ENCODE assay signal across 8 cellular contexts in the genomic region with DNA sequence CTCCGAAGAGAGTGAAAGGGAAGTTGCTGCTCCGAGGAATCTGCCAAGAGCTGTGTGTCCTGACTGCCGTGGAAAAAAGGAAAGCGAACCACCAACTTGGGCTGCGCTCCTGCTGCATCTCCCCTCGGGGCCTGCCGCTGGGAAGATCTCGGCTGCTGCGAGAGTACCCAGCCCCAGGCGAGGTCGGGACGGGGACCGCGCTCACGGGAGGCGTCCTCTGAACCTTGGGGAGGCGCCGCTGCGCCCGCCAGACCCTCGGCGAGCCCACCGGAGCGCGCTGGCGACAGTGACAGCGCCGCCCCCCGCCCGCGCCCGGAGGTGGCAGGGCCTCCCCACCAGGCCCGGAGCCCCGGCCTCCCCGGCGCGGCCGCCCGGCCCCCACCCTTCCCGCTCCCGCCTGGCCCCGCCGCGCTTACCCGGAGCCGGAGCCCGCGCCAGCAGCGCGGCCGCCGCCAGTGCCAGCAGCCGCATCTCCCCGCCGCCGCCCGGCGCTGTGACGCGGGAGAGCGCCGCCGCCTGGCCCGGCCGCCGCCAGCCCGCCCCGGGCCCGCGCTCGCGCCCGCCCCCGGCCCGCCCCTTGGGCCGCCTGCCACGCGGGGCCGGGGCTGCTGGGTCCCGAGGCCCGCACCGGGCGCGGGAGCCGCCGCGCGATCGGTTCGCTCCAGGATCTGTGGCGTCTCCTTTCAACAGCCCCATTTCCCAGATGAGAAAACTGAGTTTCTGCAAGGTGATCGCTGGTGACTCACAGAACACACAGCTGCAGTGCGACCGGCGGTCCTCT. TPM values are rescaled to one million over a fixed set of nuclear protein-coding genes. Genes with fewer than 3 reads are reported as not detected.
A peak's percentile ranks its signal among the peaks of the same experiment; 100 is the strongest.
DNase-seq lines count a peak whose midpoint lies in the region; ATAC-seq and TF ChIP-seq lines count a peak whose summit lies in the region.

A gene with protein sequence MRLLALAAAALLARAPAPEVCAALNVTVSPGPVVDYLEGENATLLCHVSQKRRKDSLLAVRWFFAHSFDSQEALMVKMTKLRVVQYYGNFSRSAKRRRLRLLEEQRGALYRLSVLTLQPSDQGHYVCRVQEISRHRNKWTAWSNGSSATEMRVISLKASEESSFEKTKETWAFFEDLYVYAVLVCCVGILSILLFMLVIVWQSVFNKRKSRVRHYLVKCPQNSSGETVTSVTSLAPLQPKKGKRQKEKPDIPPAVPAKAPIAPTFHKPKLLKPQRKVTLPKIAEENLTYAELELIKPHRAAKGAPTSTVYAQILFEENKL (minus strand): TSS at position 508 of the 781 bp plus-strand sequence. CDS start 37 bp downstream, at position 471.

- no peaks in the 10 kb centered on the region for H3K9me2 ChIP-seq in PC-9 (ENCODE audit: insufficient read depth)

- CTCF ChIA-PET in activated CD4-positive, alpha-beta memory T cell treated with anti-CD3 and anti-CD28 coated beads, Interleukin-2, amount 10 ng/mL, durations not matched to agents 7 days and 5 days (lab: Charles Lee) = no interaction called here
- CTCF ChIA-PET in PC-9 (lab: Charles Lee) = no interaction called here

- peaks cover 2% of the 10 kb centered on the region for H3K4me1 Mint-ChIP-seq in activated CD4-positive, alpha-beta memory T cell treated with anti-CD3 and anti-CD28 coated beads, Interleukin-2, amount 10 ng/mL, durations not matched to agents 7 days and 5 days
- peaks cover 22% of the 10 kb centered on the region for H3K4me1 Mint-ChIP-seq in neural crest cell

- H3K27me3 ChIP-seq in PC-9 (ENCODE audit: insufficient read depth, low read depth) = peaks cover 63% of the 10 kb centered on the region

- no TSS peak for BruUV-seq in PC-9 (replicated peaks; lab: Mats Ljungman, UMichigan)

- H3K9me3 ChIP-seq in PC-9 (ENCODE audit: insufficient read depth, low read depth) = no peaks in the 10 kb centered on the region

- H3K36me3 ChIP-seq in PC-9 (ENCODE audit: low read depth) = no peaks in the 10 kb centered on the region

- peak within 1 kb of the TSS; percentile 27 for H3K4me3 Mint-ChIP-seq in activated CD4-positive, alpha-beta memory T cell treated with anti-CD3 and anti-CD28 coated beads, Interleukin-2, amount 10 ng/mL, durations not matched to agents 7 days and 5 days
- H3K4me3 Mint-ChIP-seq in neural crest cell = peak within 1 kb of the TSS; percentile 90

- DNase-seq in NCI-H1436 (lab: John Stamatoyannopoulos, UW) (peak; percentile 7), NCI-H1436 treated with DMSO at 0.1 percent for 48 hours (lab: John Stamatoyannopoulos, UW) (no peak), germinal center (ENCODE audit: low spot score) (peak; percentile 28), neural crest cell (ENCODE audit: low read depth, low spot score) (peak; percentile 50), PC-9 (no peak)
- DNase-seq in activated CD4-positive, alpha-beta memory T cell treated with anti-CD3 and anti-CD28 coated beads, Interleukin-2, amount 10 ng/mL, durations not matched to agents 7 days and 5 days = no peak
- DNase-seq in activated CD4-positive, CD25-positive, alpha-beta regulatory T cell (lab: John Stamatoyannopoulos, UW) = no peak

- POLR2A ChIA-PET in activated CD4-positive, alpha-beta memory T cell treated with anti-CD3 and anti-CD28 coated beads, Interleukin-2, amount 10 ng/mL, durations not matched to agents 7 days and 5 days (lab: Charles Lee) = no interaction called here
- POLR2A ChIA-PET in PC-9 (lab: Charles Lee; ENCODE audit: unreplicated experiment) = no interaction called here

- no peak for ATAC-seq in GM21515 (IDR thresholded peaks at IDR 0.05; ENCODE audit: unreplicated experiment)

- intact Hi-C loops in PC-9 (cut with micrococcal nuclease; ENCODE audit: unreplicated experiment) = no loop called here

- TF ChIP-seq CTCF in neural crest cell (conservative IDR thresholded peaks at IDR 0.05) (no peak), PC-9 (conservative IDR thresholded peaks at IDR 0.05) (no peak)

- no peaks in the 10 kb centered on the region for H3K36me3 Mint-ChIP-seq in activated CD4-positive, alpha-beta memory T cell treated with anti-CD3 and anti-CD28 coated beads, Interleukin-2, amount 10 ng/mL, durations not matched to agents 7 days and 5 days (ENCODE audit: low read depth)
- no peaks in the 10 kb centered on the region for H3K36me3 Mint-ChIP-seq in neural crest cell (ENCODE audit: low read depth)

- H3K27ac ChIP-seq in PC-9 = no peak within 1 kb of the TSS

- no peaks in the 10 kb centered on the region for H3F3A ChIP-seq in PC-9 (ENCODE audit: insufficient read depth, low read depth)

- no peak within 1 kb of the TSS for H3K4me3 ChIP-seq in PC-9

- H3K9me3 Mint-ChIP-seq in activated CD4-positive, alpha-beta memory T cell treated with anti-CD3 and anti-CD28 coated beads, Interleukin-2, amount 10 ng/mL, durations not matched to agents 7 days and 5 days = no peaks in the 10 kb centered on the region
- no peaks in the 10 kb centered on the region for H3K9me3 Mint-ChIP-seq in neural crest cell

- no peak within 1 kb of the TSS for H3K27ac Mint-ChIP-seq in activated CD4-positive, alpha-beta memory T cell treated with anti-CD3 and anti-CD28 coated beads, Interleukin-2, amount 10 ng/mL, durations not matched to agents 7 days and 5 days
- no peak within 1 kb of the TSS for H3K27ac Mint-ChIP-seq in neural crest cell (ENCODE audit: unreplicated experiment)

- no peak within 1 kb of the TSS for H2AFZ ChIP-seq in PC-9

- no peak within 1 kb of the TSS for H3K4me2 ChIP-seq in PC-9

- H3K27me3 Mint-ChIP-seq in activated CD4-positive, alpha-beta memory T cell treated with anti-CD3 and anti-CD28 coated beads, Interleukin-2, amount 10 ng/mL, durations not matched to agents 7 days and 5 days = peaks cover 30% of the 10 kb centered on the region
- no peaks in the 10 kb centered on the region for H3K27me3 Mint-ChIP-seq in neural crest cell (ENCODE audit: low read depth)

- no peaks in the 10 kb centered on the region for H3K79me2 ChIP-seq in PC-9 (ENCODE audit: low read depth)

- no peaks in the 10 kb centered on the region for H3K4me1 ChIP-seq in PC-9 (replicated peaks; ENCODE audit: insufficient read depth)

- H4K20me1 ChIP-seq in PC-9 (ENCODE audit: insufficient read depth) = no peaks in the 10 kb centered on the region

RNA-seq across cellular contexts. Expression of the gene that starts here (rescaled TPM):
- total RNA-seq in activated CD4-positive, alpha-beta memory T cell treated with anti-CD3 and anti-CD28 coated beads, Interleukin-2, amount 10 ng/mL, durations not matched to agents 7 days and 5 days = under 1 TPM; 0.10 TPM
- total RNA-seq in neural crest cell = 2.2 and 2.3 TPM in 2 replicates
- not detected in 2 replicates for total RNA-seq in PC-9 (2021)

Comparison
In these comparisons a context has a peak if more than half of its experiments do, and no peak if none do; other contexts are left out.
1. DNase-seq: peak in NCI-H1436 (single experiment), germinal center (single experiment) and neural crest cell (single experiment); none in NCI-H1436 treated with DMSO at 0.1 percent for 48 hours (single experiment), activated CD4-positive, alpha-beta memory T cell treated with anti-CD3 and anti-CD28 coated beads, Interleukin-2, amount 10 ng/mL, durations not matched to agents 7 days and 5 days (single experiment), PC-9 (0 of 2) and activated CD4-positive, CD25-positive, alpha-beta regulatory T cell (0 of 4).